In genomic region chr10:65894379-65894778, GRCh38 we compare ENCODE assay signal across 30 cellular contexts.
"Had no signal": no experiment of that assay in that cellular context is flagged by ENCODE, and none has a peak within 500 bp of the region (broad histone marks: within the 10 kb centered on the region; RNA-seq: fewer than 3 reads in every experiment).

No MANE protein-coding gene starts in this region.

- H3K9me3 ChIP-seq: ascending aorta had no signal

- ATAC-seq: activated CD4-positive, alpha-beta T cell treated with anti-CD3 and anti-CD28 coated beads for 36 hours; activated CD4-positive, CD25-positive, alpha-beta regulatory T cell treated with anti-CD3 and anti-CD28 coated beads, Interleukin-2, amount 50 U/mL, for 24 hours; activated CD8-positive, alpha-beta memory T cell treated with anti-CD3 and anti-CD28 coated beads, Interleukin-2, amount 10 ng/mL, durations not matched to agents 7 days and 5 days; activated CD8-positive, alpha-beta T cell treated with anti-CD3 and anti-CD28 coated beads, Interleukin-2, amount 10 ng/mL, durations not matched to agents 7 days and 5 days; activated naive CD8-positive, alpha-beta T cell treated with anti-CD3 and anti-CD28 coated beads, Interleukin-2, amount 50 U/mL, for 24 hours; WTC11 had no signal

- H3K27me3 ChIP-seq: ascending aorta had no signal

- H3K36me3 ChIP-seq: ascending aorta, cardiac muscle cell had no signal

- H3K4me1 ChIP-seq: ascending aorta had no signal

- DNase-seq: activated CD4-positive, alpha-beta memory T cell treated with anti-CD3 and anti-CD28 coated beads, Interleukin-2, amount 10 ng/mL, durations not matched to agents 7 days and 5 days; activated CD4-positive, alpha-beta T cell treated with anti-CD3 and anti-CD28 coated beads for 1 hour; activated CD4-positive, alpha-beta T cell treated with anti-CD3 and anti-CD28 coated beads for 36 hours; activated CD4-positive, alpha-beta T cell treated with anti-CD3 and anti-CD28 coated beads for 48 hours; activated CD4-positive, alpha-beta T cell treated with anti-CD3 and anti-CD28 coated beads, Interleukin-2, amount 10 ng/mL, durations not matched to agents 7 days and 5 days; activated CD4-positive, alpha-beta T cell treated with anti-CD3 and anti-CD28 coated beads, Interleukin-2, amount 50 U/mL, for 48 hours; activated CD4-positive, CD25-positive, alpha-beta regulatory T cell; activated CD8-positive, alpha-beta memory T cell treated with anti-CD3 and anti-CD28 coated beads for 24 hours; activated CD8-positive, alpha-beta memory T cell treated with anti-CD3 and anti-CD28 coated beads, Interleukin-2, amount 10 ng/mL, durations not matched to agents 7 days and 5 days; activated CD8-positive, alpha-beta memory T cell treated with anti-CD3 and anti-CD28 coated beads, Interleukin-2, amount 50 U/mL, for 48 hours; activated CD8-positive, alpha-beta T cell treated with anti-CD3 and anti-CD28 coated beads, Interleukin-2, amount 10 ng/mL, durations not matched to agents 7 days and 5 days; activated effector memory CD4-positive, alpha-beta T cell treated with Interleukin-2 at 50 U/mL for 16 hours; activated gamma-delta T cell; activated naive CD4-positive, alpha-beta T cell treated with anti-CD3 and anti-CD28 coated beads, Interleukin-2, amount 10 ng/mL, durations not matched to agents 7 days and 5 days; activated naive CD4-positive, alpha-beta T cell treated with Interleukin-2 at 50 U/mL for 16 hours; activated naive CD8-positive, alpha-beta T cell treated with anti-CD3 and anti-CD28 coated beads, Interleukin-2, amount 10 ng/mL, durations not matched to agents 7 days and 5 days; activated naive CD8-positive, alpha-beta T cell treated with anti-CD3 and anti-CD28 coated beads, Interleukin-2, amount 50 U/mL, for 24 hours; activated T-cell treated with anti-CD3 and anti-CD28 coated beads, Interleukin-2, amount 50 U/mL, for 24 hours; activated T-cell treated with anti-CD3 and anti-CD28 coated beads, Interleukin-2, amount 50 U/mL, for 48 hours; amygdala; anterior cingulate cortex; caudate nucleus; cerebellar nuclear complex; T-helper 2 cell; T-helper 9 cell had no signal

- H3K27ac ChIP-seq: ascending aorta, cardiac muscle cell, VCaP had no signal

- H3K4me3 ChIP-seq: ascending aorta, cardiac muscle cell had no signal
